16 cellular contexts compared by ENCODE assay signal in genomic region chr6:45566882-45567281, GRCh38.
DNase-seq lines count a peak whose midpoint lies in the region; ATAC-seq, FAIRE-seq and TF ChIP-seq lines count a peak whose summit lies in the region.
"Had no signal": no experiment of that assay in that cellular context is flagged by ENCODE, and none has a peak within 500 bp of the region (broad histone marks: within the 10 kb centered on the region; RNA-seq: fewer than 3 reads in every experiment).

No MANE protein-coding gene starts in this region.

- H2AFZ ChIP-seq in HepG2 (ENCODE audit: low read length): no peak overlapping the region

- H3K79me2 ChIP-seq in HepG2 (ENCODE audit: insufficient read depth, low read length): no peaks in the 10 kb centered on the region

- peak; percentile 52 for DNase-seq in HepG2 (ENCODE audit: low spot score)
- DNase-seq in right lobe of liver: no peak
- DNase-seq in astrocyte of the hippocampus (ENCODE audit: low read depth, low spot score): peak; percentile 88
- peak; percentile 86 for DNase-seq in kidney glomerular epithelial cell (lab: John Stamatoyannopoulos, UW)
- no peak for DNase-seq in thyroid gland
- no peak for DNase-seq in NCI-H2107 treated with DMSO at 0.1 percent for 48 hours (lab: John Stamatoyannopoulos, UW; ENCODE audit: unreplicated experiment)
- DNase-seq in central memory CD4-positive, alpha-beta T cell: no peak
- DNase-seq: activated B cell treated with CpG ODN at 0.5 μM for 24 hours, amygdala, DMS 273 treated with DMSO at 0.1 percent for 48 hours, NCI-H69, spleen had no signal

- H3K4me2 ChIP-seq in HepG2 (ENCODE audit: low read depth, low read length): no peak overlapping the region

- no peak overlapping the region for H3K9ac ChIP-seq in HepG2 (ENCODE audit: insufficient read depth, low read depth, low read length)

- POLR2A ChIA-PET in HepG2 (lab: Yijun Ruan, JAX): no interaction called here

- CTCF ChIA-PET in HepG2 (lab: Yijun Ruan, JAX; ENCODE audit: low intra/inter-chr PET ratio, low total read pairs): no interaction called here

- H3K36me3 ChIP-seq in HepG2 (replicated peaks in 1 of 2; ENCODE audit: control insufficient read depth in 1 of 2, insufficient read depth in 2 of 2, low read length in 2 of 2): no peaks in the 10 kb centered on the region
- no peaks in the 10 kb centered on the region for H3K36me3 ChIP-seq in right lobe of liver
- no peaks in the 10 kb centered on the region for H3K36me3 ChIP-seq in thyroid gland
- H3K36me3 ChIP-seq: spleen, tibial nerve had no signal

- ATAC-seq in HepG2 (peak; percentile 60), right lobe of liver (no peak), GM21825 (IDR thresholded peaks at IDR 0.05; ENCODE audit: unreplicated experiment) (no peak)

- 9% methylated on average over 4 of the region's 4 CpGs for WGBS in HepG2 (ENCODE audit: low lambda C conversion rate)
- WGBS in right lobe of liver (ENCODE audit: insufficient coverage, low coverage, low lambda C conversion rate, missing lambda C conversion rate): 45% methylated on average over 4 of the region's 4 CpGs
- WGBS in thyroid gland, 2 donors: 64 to 65% methylated on average over 4 of the region's 4 CpGs

- TF ChIP-seq POLR2A in HepG2 (IDR thresholded peaks at IDR 0.05; ENCODE audit: insufficient read depth in 1 of 2, low read depth in 2 of 2, low read length in 2 of 2): no peak
- no peak for TF ChIP-seq POLR2A in right lobe of liver (IDR thresholded peaks at IDR 0.05)
- no peak for TF ChIP-seq POLR2A in thyroid gland (IDR thresholded peaks at IDR 0.05)

- TF ChIP-seq RAD21 in HepG2 (CRISPR knock-in tag; IDR thresholded peaks at IDR 0.05): no peak

- H4K20me1 ChIP-seq in HepG2 (ENCODE audit: insufficient read depth, low read length): no peaks in the 10 kb centered on the region

- H3K27me3 ChIP-seq in HepG2 (ENCODE audit: control insufficient read depth in 1 of 2, insufficient read depth in 2 of 2, low read length in 2 of 2) (peaks cover 0 to 5% of the 10 kb centered on the region in 2 experiments; a peak in 2 of 5 replicates), right lobe of liver (no peaks in the 10 kb centered on the region), thyroid gland (no peaks in the 10 kb centered on the region)
- H3K27me3 ChIP-seq: spleen, tibial nerve had no signal

- no TSS peak for BruUV-seq in HepG2 (replicated peaks; lab: Mats Ljungman, UMichigan)

- TF ChIP-seq CTCF in HepG2 (CRISPR knock-in tag; IDR thresholded peaks at IDR 0.05): no peak
- TF ChIP-seq CTCF in right lobe of liver (IDR thresholded peaks at IDR 0.05): no peak
- no peak for TF ChIP-seq CTCF in thyroid gland (IDR thresholded peaks at IDR 0.05)

- peaks cover 12% of the 10 kb centered on the region for H3K4me1 ChIP-seq in HepG2 (ENCODE audit: insufficient read depth, low read length)
- no peaks in the 10 kb centered on the region for H3K4me1 ChIP-seq in right lobe of liver
- peaks cover 6 to 27% of the 10 kb centered on the region in 2 donors for H3K4me1 ChIP-seq in thyroid gland
- H3K4me1 ChIP-seq: spleen had no signal

- in situ Hi-C loops in HepG2 (cut with HindIII; ENCODE audit: extremely low pct_ligation_motif_present, low pct_unique_long_range_greater_than_20kb): no loop called here

- H3K9me3 ChIP-seq in HepG2 (ENCODE audit: low read length) (no peaks in the 10 kb centered on the region), right lobe of liver (no peaks in the 10 kb centered on the region), thyroid gland (no peaks in the 10 kb centered on the region)
- H3K9me3 ChIP-seq: spleen, tibial nerve had no signal

- no peak overlapping the region for H3K27ac ChIP-seq in HepG2 (ENCODE audit: extremely low read length, insufficient read depth, low read length)
- no peak overlapping the region for H3K27ac ChIP-seq in right lobe of liver
- no peak overlapping the region for H3K27ac ChIP-seq in thyroid gland
- H3K27ac ChIP-seq: SK-N-MC, spleen had no signal

- FAIRE-seq in HepG2 (lab: Jason Lieb, UNC): peak; percentile 60
- FAIRE-seq: endometrium had no signal

- H3K4me3 ChIP-seq in HepG2 (replicated peaks in 1 of 3; ENCODE audit: insufficient read depth in 1 of 3, low read depth in 2 of 3, low read length in 3 of 3) (no peak overlapping the region), right lobe of liver (no peak overlapping the region), thyroid gland (replicated peaks in 1 of 3) (no peak overlapping the region)
- H3K4me3 ChIP-seq: SK-N-MC, spleen, tibial nerve had no signal

- TF ChIP-seq EP300 in HepG2 (IDR thresholded peaks at IDR 0.05; ENCODE audit: low read depth in 2 of 2, low read length in 2 of 2) (no peak), HepG2 (CRISPR knock-in tag; IDR thresholded peaks at IDR 0.05; ENCODE audit: borderline replicate concordance) (no peak)

- intact Hi-C loops in HepG2 (cut with micrococcal nuclease; ENCODE audit: unreplicated experiment) (no loop called here), right lobe of liver (cut with DNase I) (no loop called here), thyroid gland (cut with DNase I) (no loop called here)

TF ChIP-seq in HepG2, 621 proteins besides CTCF, POLR2A, EP300 and RAD21 (continues in another document):
- TF ChIP-seq SOX5 (CRISPR knock-in tag; IDR thresholded peaks at IDR 0.05; ENCODE audit: borderline replicate concordance) (peak; percentile 16; the same call in 1 of the 2 replicates), DNMT3B (CRISPR knock-in tag; conservative IDR thresholded peaks at IDR 0.05) (no peak), BCL6 (CRISPR knock-in tag; IDR thresholded peaks at IDR 0.05) (peak; percentile 75), ZNF549 (CRISPR knock-in tag; IDR thresholded peaks at IDR 0.05) (peak; percentile 97), SOX13 (IDR thresholded peaks at IDR 0.05) (no peak), SOX13 (CRISPR knock-in tag; conservative IDR thresholded peaks at IDR 0.05 in 1 of 2, IDR thresholded peaks at IDR 0.05 in 1 of 2) (peak in 1 of 2 experiments; percentile 67; a peak in 2 of 4 replicates), ATF2 (CRISPR knock-in tag; IDR thresholded peaks at IDR 0.05) (0 out of 2 replicates have a peak, but pooled peaks have one; percentile 23), HNF4A (CRISPR knock-in tag; IDR thresholded peaks at IDR 0.05) (peak; percentile 63), GATAD2A (CRISPR knock-in tag; IDR thresholded peaks at IDR 0.05) (peak; percentile 40; the same call in 1 of the 2 replicates), ATF3 (CRISPR knock-in tag; IDR thresholded peaks at IDR 0.05) (peak; percentile 63; the same call in 1 of the 2 replicates), ZMAT5 (CRISPR knock-in tag; IDR thresholded peaks at IDR 0.05; ENCODE audit: borderline replicate concordance, low read depth) (no peak), PATZ1 (CRISPR knock-in tag; IDR thresholded peaks at IDR 0.05) (0 out of 2 replicates have a peak, but pooled peaks have one; percentile 28), HMG20A (CRISPR knock-in tag; IDR thresholded peaks at IDR 0.05; ENCODE audit: borderline replicate concordance) (0 out of 2 replicates have a peak, but pooled peaks have one; percentile 31), SOX6 (IDR thresholded peaks at IDR 0.05) (no peak), SOX6 (CRISPR knock-in tag; IDR thresholded peaks at IDR 0.05) (0 out of 2 replicates have a peak, but pooled peaks have one; percentile 34), HOXA5 (CRISPR knock-in tag; IDR thresholded peaks at IDR 0.05) (no peak)

Comparison
In these comparisons a context has a peak if more than half of its experiments do, and no peak if none do; other contexts are left out.
1. DNase-seq: peak in HepG2 (single experiment), astrocyte of the hippocampus (single experiment) and kidney glomerular epithelial cell (single experiment); none in right lobe of liver (0 of 3), thyroid gland (0 of 2), NCI-H2107 treated with DMSO at 0.1 percent for 48 hours (single experiment) and central memory CD4-positive, alpha-beta T cell (single experiment).